Comparison of ENCODE assay signal across 13 cellular contexts in genomic region chr3:180351601-180352000, GRCh38.
A peak's percentile ranks its signal among the peaks of the same experiment; 100 is the strongest.
DNase-seq lines count a peak whose midpoint lies in the region; ATAC-seq and TF ChIP-seq lines count a peak whose summit lies in the region.
"Had no signal": no experiment of that assay in that cellular context is flagged by ENCODE, and none has a peak within 500 bp of the region (broad histone marks: within the 10 kb centered on the region; RNA-seq: fewer than 3 reads in every experiment).

No MANE protein-coding gene starts in this region.

- TF ChIP-seq CTCF in BE2C (IDR thresholded peaks at IDR 0.05; ENCODE audit: low read depth, low read length), result no peak

- DNase-seq in GDM1 (lab: John Stamatoyannopoulos, UW) (no peak), MV-4-11 (lab: John Stamatoyannopoulos, UW) (no peak), BE2C (no peak)
- DNase-seq: 8988T; ACHN; Caco-2; Calu3; CD4-positive, alpha-beta T cell; CD8-positive, alpha-beta T cell; DMS79 treated with DMSO at 0.1 percent for 48 hours had no signal

- no peaks in the 10 kb centered on the region for H3K4me1 ChIP-seq in BE2C
- H3K4me1 ChIP-seq: BLaER1 treated with 17β-estradiol and CSF1 and Interleukin-3, amounts not matched to agents 10 nM and 100 nM; Caco-2 had no signal

- no peaks in the 10 kb centered on the region for H3K9me3 ChIP-seq in BE2C
- H3K9me3 ChIP-seq: Caco-2 had no signal

- ATAC-seq in GM18868 (IDR thresholded peaks at IDR 0.05; ENCODE audit: unreplicated experiment) (peak; percentile 61), HG02884 (IDR thresholded peaks at IDR 0.05; ENCODE audit: unreplicated experiment) (peak; percentile 48)
- ATAC-seq: CD8-positive, alpha-beta T cell had no signal

- H3K27me3 ChIP-seq in BE2C, result no peaks in the 10 kb centered on the region
- H3K27me3 ChIP-seq: BLaER1 treated with 17β-estradiol and CSF1 and Interleukin-3, amounts not matched to agents 10 nM and 100 nM had no signal

- no peak overlapping the region for H3K4me3 ChIP-seq in BE2C (ENCODE audit: low read depth, low read length)
- H3K4me3 ChIP-seq: BLaER1 treated with 17β-estradiol and CSF1 and Interleukin-3, amounts not matched to agents 10 nM and 100 nM had no signal

- no peaks in the 10 kb centered on the region for H3K36me3 ChIP-seq in BE2C
- H3K36me3 ChIP-seq: BLaER1 treated with 17β-estradiol and CSF1 and Interleukin-3, amounts not matched to agents 10 nM and 100 nM had no signal
